In the genomic region with DNA sequence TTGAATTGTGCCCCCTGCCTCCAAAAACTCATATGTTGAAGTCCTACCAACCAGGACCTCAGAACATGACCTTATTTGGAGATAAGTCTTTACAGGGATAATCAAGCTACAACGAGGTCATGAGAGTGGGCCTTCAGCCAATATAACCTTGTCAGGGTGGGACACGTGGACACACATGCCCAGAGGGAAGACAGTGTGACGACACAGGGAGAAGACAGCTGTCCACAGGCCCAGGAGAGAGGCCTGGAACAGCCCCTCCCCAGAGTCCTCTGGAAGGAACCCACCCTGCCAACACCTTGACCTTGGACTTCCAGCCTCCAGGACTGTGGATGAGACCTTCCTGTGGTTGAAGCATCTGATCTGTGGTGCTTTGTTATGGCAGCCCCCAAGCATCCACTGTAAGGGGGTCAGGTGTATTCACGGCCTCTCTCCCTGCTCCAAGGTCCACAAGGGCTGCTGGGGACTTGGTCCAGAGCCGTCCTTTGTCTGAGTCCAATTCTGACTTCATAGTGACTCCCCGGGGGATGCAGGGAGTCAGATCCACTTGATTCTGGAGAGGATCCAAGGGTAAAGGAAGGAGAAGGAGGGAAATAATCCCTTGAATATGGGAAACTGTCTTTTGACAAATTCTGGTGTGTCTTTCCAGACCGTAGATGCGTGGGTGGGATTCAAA, we compare ENCODE assay signal across 1 cellular context.
TF ChIP-seq lines count a peak whose summit lies in the region.

No MANE protein-coding gene starts in this region.

TF ChIP-seq in WTC11, 78 proteins besides CTCF, POLR2A, EP300 and RAD21 (continued from another document):
- TF ChIP-seq, protein P1, sequence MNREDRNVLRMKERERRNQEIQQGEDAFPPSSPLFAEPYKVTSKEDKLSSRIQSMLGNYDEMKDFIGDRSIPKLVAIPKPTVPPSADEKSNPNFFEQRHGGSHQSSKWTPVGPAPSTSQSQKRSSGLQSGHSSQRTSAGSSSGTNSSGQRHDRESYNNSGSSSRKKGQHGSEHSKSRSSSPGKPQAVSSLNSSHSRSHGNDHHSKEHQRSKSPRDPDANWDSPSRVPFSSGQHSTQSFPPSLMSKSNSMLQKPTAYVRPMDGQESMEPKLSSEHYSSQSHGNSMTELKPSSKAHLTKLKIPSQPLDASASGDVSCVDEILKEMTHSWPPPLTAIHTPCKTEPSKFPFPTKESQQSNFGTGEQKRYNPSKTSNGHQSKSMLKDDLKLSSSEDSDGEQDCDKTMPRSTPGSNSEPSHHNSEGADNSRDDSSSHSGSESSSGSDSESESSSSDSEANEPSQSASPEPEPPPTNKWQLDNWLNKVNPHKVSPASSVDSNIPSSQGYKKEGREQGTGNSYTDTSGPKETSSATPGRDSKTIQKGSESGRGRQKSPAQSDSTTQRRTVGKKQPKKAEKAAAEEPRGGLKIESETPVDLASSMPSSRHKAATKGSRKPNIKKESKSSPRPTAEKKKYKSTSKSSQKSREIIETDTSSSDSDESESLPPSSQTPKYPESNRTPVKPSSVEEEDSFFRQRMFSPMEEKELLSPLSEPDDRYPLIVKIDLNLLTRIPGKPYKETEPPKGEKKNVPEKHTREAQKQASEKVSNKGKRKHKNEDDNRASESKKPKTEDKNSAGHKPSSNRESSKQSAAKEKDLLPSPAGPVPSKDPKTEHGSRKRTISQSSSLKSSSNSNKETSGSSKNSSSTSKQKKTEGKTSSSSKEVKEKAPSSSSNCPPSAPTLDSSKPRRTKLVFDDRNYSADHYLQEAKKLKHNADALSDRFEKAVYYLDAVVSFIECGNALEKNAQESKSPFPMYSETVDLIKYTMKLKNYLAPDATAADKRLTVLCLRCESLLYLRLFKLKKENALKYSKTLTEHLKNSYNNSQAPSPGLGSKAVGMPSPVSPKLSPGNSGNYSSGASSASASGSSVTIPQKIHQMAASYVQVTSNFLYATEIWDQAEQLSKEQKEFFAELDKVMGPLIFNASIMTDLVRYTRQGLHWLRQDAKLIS (CRISPR knock-in tag; IDR thresholded peaks at IDR 0.05; ENCODE audit: borderline replicate concordance), result no peak
